Comparison of ENCODE assay signal across 16 cellular contexts in the genomic region with DNA sequence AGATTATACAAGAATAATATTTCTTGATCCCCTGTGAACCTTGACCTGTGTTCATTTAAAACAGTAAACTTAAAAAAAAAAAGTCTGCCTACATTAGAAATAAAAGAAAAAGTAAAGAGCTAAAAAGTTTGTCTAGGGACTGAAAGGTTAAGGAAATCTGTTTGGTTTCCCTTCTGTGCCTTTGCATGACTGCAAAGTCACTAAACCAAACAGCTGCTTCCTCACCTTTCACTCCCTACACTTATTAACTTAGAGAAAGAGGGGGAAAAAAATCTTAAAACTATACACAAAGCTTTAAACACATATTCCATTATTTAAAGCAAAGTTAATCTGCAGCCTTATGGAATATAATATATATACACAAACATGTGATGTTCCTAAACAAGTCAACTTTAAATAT.
"Had no signal": no experiment of that assay in that cellular context is flagged by ENCODE, and none has a peak within 500 bp of the region (broad histone marks: within the 10 kb centered on the region; RNA-seq: fewer than 3 reads in every experiment).

No MANE protein-coding gene starts in this region.

- H3K27me3 Mint-ChIP-seq: activated CD4-positive, alpha-beta T cell treated with anti-CD3 and anti-CD28 coated beads for 36 hours; activated naive CD8-positive, alpha-beta T cell; brain; central memory CD8-positive, alpha-beta T cell had no signal

- H3K27ac ChIP-seq: coronary artery, neural progenitor cell, right lobe of liver, spleen, WERI-Rb-1 had no signal

- H3K27me3 ChIP-seq: neural progenitor cell, right lobe of liver, spleen had no signal

- H3K9ac ChIP-seq: neural progenitor cell had no signal

- H3K4me1 ChIP-seq: right lobe of liver, spleen had no signal

- H2AFZ ChIP-seq: neural progenitor cell had no signal

- H3K9me3 ChIP-seq: right lobe of liver, spleen had no signal

- H3K9me3 Mint-ChIP-seq: brain; central memory CD8-positive, alpha-beta T cell; immature natural killer cell; neural progenitor cell had no signal

- DNase-seq: activated CD4-positive, alpha-beta T cell treated with anti-CD3 and anti-CD28 coated beads for 36 hours; activated effector memory CD4-positive, alpha-beta T cell treated with anti-CD3 and anti-CD28 coated beads, Interleukin-2, amount 50 U/mL, for 16 hours; amniotic stem cell; effector CD4-positive, alpha-beta T cell; foreskin fibroblast; immature natural killer cell; right lobe of liver; spleen; T-helper 1 cell; WERI-Rb-1 had no signal

- H3K27ac Mint-ChIP-seq: activated CD4-positive, alpha-beta T cell treated with anti-CD3 and anti-CD28 coated beads for 36 hours; activated naive CD8-positive, alpha-beta T cell; neural progenitor cell had no signal

- H3K4me2 ChIP-seq: neural progenitor cell had no signal

- H3K4me1 Mint-ChIP-seq: activated CD4-positive, alpha-beta T cell treated with anti-CD3 and anti-CD28 coated beads for 36 hours; neural progenitor cell had no signal

- H3K4me3 ChIP-seq: coronary artery, neural progenitor cell, right lobe of liver, spleen had no signal

- H3K4me3 Mint-ChIP-seq: activated CD4-positive, alpha-beta T cell treated with anti-CD3 and anti-CD28 coated beads for 36 hours; activated naive CD8-positive, alpha-beta T cell; brain; central memory CD8-positive, alpha-beta T cell; immature natural killer cell; neural progenitor cell had no signal

- ATAC-seq: activated CD4-positive, alpha-beta T cell treated with anti-CD3 and anti-CD28 coated beads for 36 hours; SK-N-SH treated with all-trans-retinoic acid at 6 μM for 48 hours had no signal
